1 cellular context compared by ENCODE assay signal in the genomic region with DNA sequence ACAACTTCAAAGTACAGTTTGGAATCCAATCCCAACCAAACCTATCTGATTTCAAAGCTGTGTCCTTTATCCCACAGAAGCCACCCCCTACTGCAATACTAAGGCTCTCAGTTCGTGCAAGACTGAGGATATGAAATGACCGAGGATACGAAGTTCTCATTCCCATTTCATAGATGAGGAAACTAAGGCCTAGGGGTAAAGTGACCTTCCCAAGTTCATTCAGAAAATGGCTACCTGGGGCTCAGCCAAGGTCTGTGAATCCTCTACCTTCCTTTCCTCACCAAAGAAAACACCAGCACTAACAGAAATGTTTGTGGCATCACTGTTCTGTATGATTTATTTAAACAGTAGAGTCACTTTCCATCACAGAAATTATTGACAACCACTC.
A peak's percentile ranks its signal among the peaks of the same experiment; 100 is the strongest.
TF ChIP-seq lines count a peak whose summit lies in the region.

No MANE protein-coding gene starts in this region.

TF ChIP-seq in K562, 482 proteins besides CTCF, POLR2A, EP300 and RAD21:
- TF ChIP-seq BCOR (IDR thresholded peaks at IDR 0.05) = 0 out of 2 replicates have a peak, but pooled peaks have one; percentile 39
- TF ChIP-seq, protein P1, sequence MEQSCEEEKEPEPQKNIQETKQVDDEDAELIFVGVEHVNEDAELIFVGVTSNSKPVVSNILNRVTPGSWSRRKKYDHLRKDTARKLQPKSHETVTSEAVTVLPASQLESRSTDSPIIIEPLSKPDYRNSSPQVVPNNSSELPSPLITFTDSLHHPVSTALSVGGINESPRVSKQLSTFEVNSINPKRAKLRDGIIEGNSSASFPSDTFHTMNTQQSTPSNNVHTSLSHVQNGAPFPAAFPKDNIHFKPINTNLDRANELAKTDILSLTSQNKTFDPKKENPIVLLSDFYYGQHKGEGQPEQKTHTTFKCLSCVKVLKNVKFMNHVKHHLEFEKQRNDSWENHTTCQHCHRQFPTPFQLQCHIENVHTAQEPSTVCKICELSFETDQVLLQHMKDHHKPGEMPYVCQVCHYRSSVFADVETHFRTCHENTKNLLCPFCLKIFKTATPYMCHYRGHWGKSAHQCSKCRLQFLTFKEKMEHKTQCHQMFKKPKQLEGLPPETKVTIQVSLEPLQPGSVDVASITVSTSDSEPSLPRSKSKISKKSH (CRISPR knock-in tag; IDR thresholded peaks at IDR 0.05) = no peak
- TF ChIP-seq ZNF589 (CRISPR knock-in tag; IDR thresholded peaks at IDR 0.05; ENCODE audit: low read depth) = no peak
- TF ChIP-seq, protein P2, sequence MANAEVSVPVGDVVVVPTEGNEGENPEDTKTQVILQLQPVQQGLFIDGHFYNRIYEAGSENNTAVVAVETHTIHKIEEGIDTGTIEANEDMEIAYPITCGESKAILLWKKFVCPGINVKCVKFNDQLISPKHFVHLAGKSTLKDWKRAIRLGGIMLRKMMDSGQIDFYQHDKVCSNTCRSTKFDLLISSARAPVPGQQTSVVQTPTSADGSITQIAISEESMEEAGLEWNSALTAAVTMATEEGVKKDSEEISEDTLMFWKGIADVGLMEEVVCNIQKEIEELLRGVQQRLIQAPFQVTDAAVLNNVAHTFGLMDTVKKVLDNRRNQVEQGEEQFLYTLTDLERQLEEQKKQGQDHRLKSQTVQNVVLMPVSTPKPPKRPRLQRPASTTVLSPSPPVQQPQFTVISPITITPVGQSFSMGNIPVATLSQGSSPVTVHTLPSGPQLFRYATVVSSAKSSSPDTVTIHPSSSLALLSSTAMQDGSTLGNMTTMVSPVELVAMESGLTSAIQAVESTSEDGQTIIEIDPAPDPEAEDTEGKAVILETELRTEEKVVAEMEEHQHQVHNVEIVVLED (CRISPR knock-in tag; IDR thresholded peaks at IDR 0.05) = no peak
- no peak for TF ChIP-seq CXXC5 (CRISPR knock-in tag; IDR thresholded peaks at IDR 0.05)
- TF ChIP-seq NUFIP1 (IDR thresholded peaks at IDR 0.05; ENCODE audit: partially characterized antibody) = no peak
- TF ChIP-seq RBM25 (IDR thresholded peaks at IDR 0.05; ENCODE audit: low read depth, low read length, severe bottlenecking) = peak; percentile 79
- TF ChIP-seq ESRRA (IDR thresholded peaks at IDR 0.05; ENCODE audit: borderline replicate concordance, low read depth) = peak; percentile 79
- no peak for TF ChIP-seq ZBTB17 (CRISPR knock-in tag; IDR thresholded peaks at IDR 0.05)
